15 cellular contexts compared by ENCODE assay signal in genomic region chr12:52145228-52145940, GRCh38. TPM values are rescaled to one million over a fixed set of nuclear protein-coding genes. Genes with fewer than 3 reads are reported as not detected.
A peak's percentile ranks its signal among the peaks of the same experiment; 100 is the strongest.
DNase-seq lines count a peak whose midpoint lies in the region; ATAC-seq and TF ChIP-seq lines count a peak whose summit lies in the region.
"Had no signal": no experiment of that assay in that cellular context is flagged by ENCODE, and none has a peak within 500 bp of the region (broad histone marks: within the 10 kb centered on the region; RNA-seq: fewer than 3 reads in every experiment).

No MANE protein-coding gene starts in this region.

- H2AFZ ChIP-seq in fibroblast of lung (ENCODE audit: low read length) (no peak overlapping the region), trophoblast cell (ENCODE audit: insufficient read depth, low read length, poor library complexity) (peak overlapping the region; percentile 48)

- H3K4me1 ChIP-seq in fibroblast of lung (ENCODE audit: control insufficient read depth, extremely low read depth, insufficient read depth, low read length) (peaks cover 28% of the 10 kb centered on the region), trophoblast cell (ENCODE audit: control insufficient read depth in 1 of 2, insufficient read depth in 2 of 2, low read length in 2 of 2) (peaks cover 43 to 63% of the 10 kb centered on the region in 2 experiments)
- H3K4me1 ChIP-seq in naive thymus-derived CD4-positive, alpha-beta T cell (ENCODE audit: control insufficient read depth in 2 of 2, insufficient read depth in 2 of 2, low read length in 2 of 2): no peaks in the 10 kb centered on the region

- peak overlapping the region; percentile 100 for H3K27ac ChIP-seq in RWPE1
- H3K27ac ChIP-seq in fibroblast of lung (ENCODE audit: insufficient read depth, low read length): peak overlapping the region; percentile 96
- H3K27ac ChIP-seq in trophoblast cell (ENCODE audit: low read depth, low read length): peak overlapping the region; percentile 31
- no peak overlapping the region for H3K27ac ChIP-seq in naive thymus-derived CD4-positive, alpha-beta T cell (ENCODE audit: low read depth, low read length)

- peak overlapping the region; percentile 97 for H4K91ac ChIP-seq in trophoblast cell (ENCODE audit: low read depth, low read length)

- H4K20me1 ChIP-seq in fibroblast of lung (ENCODE audit: control insufficient read depth, extremely low read depth, insufficient read depth, low read length): no peaks in the 10 kb centered on the region

- H3K23ac ChIP-seq in trophoblast cell (ENCODE audit: low read length): no peak overlapping the region

- peak overlapping the region; percentile 85 for H3K18ac ChIP-seq in trophoblast cell (ENCODE audit: low read length)

- H3K4me3 ChIP-seq in fibroblast of lung (replicated peaks in 1 of 4; ENCODE audit: control extremely low read depth in 1 of 4, insufficient read depth in 1 of 4, low read depth in 3 of 4, low read length in 4 of 4) (no peak overlapping the region), trophoblast cell (ENCODE audit: low read depth, low read length) (no peak overlapping the region)
- H3K4me3 ChIP-seq in naive thymus-derived CD4-positive, alpha-beta T cell (ENCODE audit: low read length): no peak overlapping the region
- H3K4me3 ChIP-seq: heart left ventricle, left lung had no signal

- peak overlapping the region; percentile 80 for H3K4ac ChIP-seq in trophoblast cell (ENCODE audit: low read depth, low read length)

- peak overlapping the region; percentile 87 for H3K14ac ChIP-seq in trophoblast cell (ENCODE audit: low read length)

- H3K79me1 ChIP-seq in trophoblast cell (ENCODE audit: low read length): peaks cover 56% of the 10 kb centered on the region

- TF ChIP-seq CTCF in Calu3 (IDR thresholded peaks at IDR 0.05; ENCODE audit: unreplicated experiment) (no peak), RWPE1 (conservative IDR thresholded peaks at IDR 0.05; ENCODE audit: low read depth) (no peak), fibroblast of lung (conservative IDR thresholded peaks at IDR 0.05 in 1 of 2, IDR thresholded peaks at IDR 0.05 in 1 of 2; ENCODE audit: low read depth in 1 of 2, low read length in 2 of 2) (no peak)

- peak overlapping the region; percentile 99 for H2AK5ac ChIP-seq in trophoblast cell (ENCODE audit: low read length)

- intact Hi-C loops in Calu3 (cut with micrococcal nuclease; ENCODE audit: unreplicated experiment): loop anchor here (5.0 to 10.0 kb wide), 2 partner anchors 439 to 737 kb away; no protein-coding TSS in a partner anchor
- intact Hi-C loops in naive thymus-derived CD4-positive, alpha-beta T cell (cut with micrococcal nuclease): no loop called here

- peak overlapping the region; percentile 92 for H2BK120ac ChIP-seq in trophoblast cell (ENCODE audit: insufficient read depth, low read length, poor library complexity)

- POLR2A ChIA-PET in RWPE1 (lab: Yijun Ruan, JAX; ENCODE audit: low non-redundant PET): no interaction called here
- POLR2A ChIA-PET in naive thymus-derived CD4-positive, alpha-beta T cell (lab: Charles Lee): interaction anchor here (0.6 kb wide), 1 partner anchor 952 kb away, joined by 3 read pairs; no protein-coding TSS in a partner anchor

- no peaks in the 10 kb centered on the region for H3K27me3 Mint-ChIP-seq in Calu3 (ENCODE audit: unreplicated experiment)
- no peaks in the 10 kb centered on the region for H3K27me3 Mint-ChIP-seq in naive thymus-derived CD4-positive, alpha-beta T cell
- H3K27me3 Mint-ChIP-seq: stimulated activated naive CD8-positive, alpha-beta T cell treated with anti-CD3 and anti-CD28 coated beads, Interleukin-15, Interleukin-2, amounts not matched to agents 100 ng/mL and 50 ng/mL, for 24 hours had no signal

- H3K9me3 Mint-ChIP-seq in Calu3 (ENCODE audit: low read depth, unreplicated experiment): no peaks in the 10 kb centered on the region
- H3K9me3 Mint-ChIP-seq in naive thymus-derived CD4-positive, alpha-beta T cell: no peaks in the 10 kb centered on the region
- H3K9me3 Mint-ChIP-seq: activated naive CD4-positive, alpha-beta T cell treated with anti-CD3 and anti-CD28 coated beads for 36 hours; IgD-negative memory B cell; stimulated activated naive CD8-positive, alpha-beta T cell treated with anti-CD3 and anti-CD28 coated beads, Interleukin-15, Interleukin-2, amounts not matched to agents 100 ng/mL and 50 ng/mL, for 24 hours had no signal

- ATAC-seq in GM21526 (IDR thresholded peaks at IDR 0.05; ENCODE audit: low FRiP score, unreplicated experiment): no peak
- no peak for ATAC-seq in naive thymus-derived CD4-positive, alpha-beta T cell
- ATAC-seq: heart left ventricle, left lung had no signal

- H3K79me2 ChIP-seq in fibroblast of lung (ENCODE audit: control insufficient read depth, insufficient read depth, low read length) (no peaks in the 10 kb centered on the region), trophoblast cell (ENCODE audit: control insufficient read depth, insufficient read depth, low read length, poor library complexity) (peaks cover 9% of the 10 kb centered on the region)

- CTCF ChIA-PET in Calu3 (lab: Charles Lee): no interaction called here
- CTCF ChIA-PET in RWPE1 (lab: Yijun Ruan, JAX): interaction anchor here (0.5 to 2.8 kb wide), 8 partner anchors 45 to 835 kb away, joined by 3 to 20 read pairs (median 5); no protein-coding TSS in a partner anchor
- CTCF ChIA-PET in naive thymus-derived CD4-positive, alpha-beta T cell (lab: Charles Lee): no interaction called here

- peak overlapping the region; percentile 43 for H4K12ac ChIP-seq in trophoblast cell (ENCODE audit: low read depth, low read length)

- H3K36me3 ChIP-seq in fibroblast of lung (ENCODE audit: control insufficient read depth, insufficient read depth, low read length) (no peaks in the 10 kb centered on the region), trophoblast cell (ENCODE audit: control insufficient read depth in 1 of 2, insufficient read depth in 2 of 2, low read length in 2 of 2) (no peaks in the 10 kb centered on the region)
- no peaks in the 10 kb centered on the region for H3K36me3 ChIP-seq in naive thymus-derived CD4-positive, alpha-beta T cell (ENCODE audit: control insufficient read depth in 2 of 3, insufficient read depth in 3 of 3, low read length in 3 of 3)
- H3K36me3 ChIP-seq: heart left ventricle, left lung had no signal

- peak overlapping the region; percentile 78 for H2BK5ac ChIP-seq in trophoblast cell (ENCODE audit: low read depth, low read length, poor library complexity)

- peak overlapping the region; percentile 69 for H3K4me3 Mint-ChIP-seq in Calu3 (ENCODE audit: low read depth, unreplicated experiment)
- H3K4me3 Mint-ChIP-seq in naive thymus-derived CD4-positive, alpha-beta T cell: no peak overlapping the region
- H3K4me3 Mint-ChIP-seq: activated naive CD4-positive, alpha-beta T cell treated with anti-CD3 and anti-CD28 coated beads for 36 hours; IgD-negative memory B cell; stimulated activated naive CD8-positive, alpha-beta T cell treated with anti-CD3 and anti-CD28 coated beads, Interleukin-15, Interleukin-2, amounts not matched to agents 100 ng/mL and 50 ng/mL, for 24 hours had no signal

- BruUV-seq in Calu3 (replicated peaks; lab: Mats Ljungman, UMichigan): no TSS peak

- no CpG with 5 or more reads among the region's 14 CpGs for WGBS in trophoblast cell (ENCODE audit: extremely low coverage, insufficient coverage, insufficient read length)

- H3K4me2 ChIP-seq in fibroblast of lung (ENCODE audit: extremely low read depth, insufficient read depth, low read length) (no peak overlapping the region), trophoblast cell (ENCODE audit: low read length) (no peak overlapping the region)

- no peaks in the 10 kb centered on the region for H3K9me3 ChIP-seq in fibroblast of lung (ENCODE audit: control insufficient read depth, insufficient read depth, low read depth, low read length)
- H3K9me3 ChIP-seq in trophoblast cell (ENCODE audit: insufficient read depth, low read depth, low read length): no peaks in the 10 kb centered on the region
- no peaks in the 10 kb centered on the region for H3K9me3 ChIP-seq in naive thymus-derived CD4-positive, alpha-beta T cell (ENCODE audit: control insufficient read depth in 2 of 3, low read length in 3 of 3)
- H3K9me3 ChIP-seq: heart left ventricle, left lung had no signal

- no peak for DNase-seq in Calu3
- DNase-seq in RWPE1 (ENCODE audit: low spot score): peak; percentile 42
- no peak for DNase-seq in fibroblast of lung (ENCODE audit: low read depth in 2 of 2)
- DNase-seq in trophoblast cell: no peak
- no peak for DNase-seq in cerebellar nuclear complex (lab: John Stamatoyannopoulos, UW)
- no peak for DNase-seq in naive thymus-derived CD4-positive, alpha-beta T cell
- no peak for DNase-seq in activated gamma-delta T cell (lab: John Stamatoyannopoulos, UW)
- DNase-seq: activated naive CD4-positive, alpha-beta T cell treated with anti-CD3 and anti-CD28 coated beads for 36 hours; NCI-H1048; NK-92 treated with Interleukin-12 subunit alpha and Interleukin-12 subunit beta, amount 100 ng/mL, for 24 hours had no signal

- H3K27me3 ChIP-seq in fibroblast of lung (ENCODE audit: control insufficient read depth, insufficient read depth, low read length): no peaks in the 10 kb centered on the region
- H3K27me3 ChIP-seq in trophoblast cell (ENCODE audit: insufficient read depth, low read length): no peaks in the 10 kb centered on the region
- no peaks in the 10 kb centered on the region for H3K27me3 ChIP-seq in naive thymus-derived CD4-positive, alpha-beta T cell (ENCODE audit: control insufficient read depth in 2 of 2, insufficient read depth in 2 of 2, low read length in 2 of 2)
- H3K27me3 ChIP-seq: heart left ventricle, left lung had no signal

- H3K36me3 Mint-ChIP-seq in Calu3 (ENCODE audit: insufficient read depth, unreplicated experiment): peaks cover 54% of the 10 kb centered on the region
- H3K36me3 Mint-ChIP-seq in naive thymus-derived CD4-positive, alpha-beta T cell: no peaks in the 10 kb centered on the region

- peak overlapping the region; percentile 64 for H4K8ac ChIP-seq in trophoblast cell (ENCODE audit: low read depth, low read length)

- H3K4me1 Mint-ChIP-seq in Calu3 (ENCODE audit: low read depth, unreplicated experiment): peaks cover 49% of the 10 kb centered on the region
- peaks cover 0 to 2% (median 0%) of the 10 kb centered on the region in 7 donors for H3K4me1 Mint-ChIP-seq in naive thymus-derived CD4-positive, alpha-beta T cell
- H3K4me1 Mint-ChIP-seq: IgD-negative memory B cell had no signal

- peak overlapping the region; percentile 97 for H2BK12ac ChIP-seq in trophoblast cell (ENCODE audit: low read length)

- H3K9ac ChIP-seq in fibroblast of lung (ENCODE audit: insufficient read depth, low read length) (no peak overlapping the region), trophoblast cell (ENCODE audit: low read length) (no peak overlapping the region)

- peak overlapping the region; percentile 100 for H3K27ac Mint-ChIP-seq in Calu3 (ENCODE audit: unreplicated experiment)
- peak overlapping the region in 1 of 9 donors; percentile 65 for H3K27ac Mint-ChIP-seq in naive thymus-derived CD4-positive, alpha-beta T cell
- H3K27ac Mint-ChIP-seq: activated naive CD4-positive, alpha-beta T cell treated with anti-CD3 and anti-CD28 coated beads for 36 hours; IgD-negative memory B cell; stimulated activated naive CD8-positive, alpha-beta T cell treated with anti-CD3 and anti-CD28 coated beads, Interleukin-15, Interleukin-2, amounts not matched to agents 100 ng/mL and 50 ng/mL, for 24 hours had no signal

RNA-seq across cellular contexts. Expression of gene KRT80, which starts 46.4 kb away (rescaled TPM):
- total RNA-seq in Calu3 (2022) (32.7 and 45.5 TPM in 2 replicates), fibroblast of lung (under 0.01 and 0.17 TPM in 2 replicates)
- 0.90 and 1.0 TPM in 2 replicates for polyA plus RNA-seq in fibroblast of lung
- polyA plus RNA-seq in fibroblast of lung (2012): 0.83 and 1.1 TPM in 2 replicates
- polyA minus RNA-seq in fibroblast of lung (ENCODE audit: low replicate concordance): 0.89 and 1.5 TPM in 2 replicates
- polyA plus RNA-seq in trophoblast cell (2013): 26.3 and 28.8 TPM in 2 replicates
- total RNA-seq in naive thymus-derived CD4-positive, alpha-beta T cell: under 1 TPM in 1 of 5 experiments, not detected in 4; 0.12 TPM
- not detected for polyA plus RNA-seq in naive thymus-derived CD4-positive, alpha-beta T cell
- total RNA-seq: activated naive CD4-positive, alpha-beta T cell treated with anti-CD3 and anti-CD28 coated beads for 36 hours had no signal
- polyA plus RNA-seq: IgD-negative memory B cell had no signal

Comparison
In these comparisons a context has a peak if more than half of its experiments do, and no peak if none do; other contexts are left out.
1. RNA of gene KRT80, which starts 46.4 kb away (total RNA-seq): 32.7 to 45.5 TPM in Calu3; under 0.01 to 0.17 TPM in fibroblast of lung and 0.12 TPM in naive thymus-derived CD4-positive, alpha-beta T cell; every median in the first group is over 10 times any median in the second.